ENCODE assay signal across 8 cellular contexts in the genomic region with DNA sequence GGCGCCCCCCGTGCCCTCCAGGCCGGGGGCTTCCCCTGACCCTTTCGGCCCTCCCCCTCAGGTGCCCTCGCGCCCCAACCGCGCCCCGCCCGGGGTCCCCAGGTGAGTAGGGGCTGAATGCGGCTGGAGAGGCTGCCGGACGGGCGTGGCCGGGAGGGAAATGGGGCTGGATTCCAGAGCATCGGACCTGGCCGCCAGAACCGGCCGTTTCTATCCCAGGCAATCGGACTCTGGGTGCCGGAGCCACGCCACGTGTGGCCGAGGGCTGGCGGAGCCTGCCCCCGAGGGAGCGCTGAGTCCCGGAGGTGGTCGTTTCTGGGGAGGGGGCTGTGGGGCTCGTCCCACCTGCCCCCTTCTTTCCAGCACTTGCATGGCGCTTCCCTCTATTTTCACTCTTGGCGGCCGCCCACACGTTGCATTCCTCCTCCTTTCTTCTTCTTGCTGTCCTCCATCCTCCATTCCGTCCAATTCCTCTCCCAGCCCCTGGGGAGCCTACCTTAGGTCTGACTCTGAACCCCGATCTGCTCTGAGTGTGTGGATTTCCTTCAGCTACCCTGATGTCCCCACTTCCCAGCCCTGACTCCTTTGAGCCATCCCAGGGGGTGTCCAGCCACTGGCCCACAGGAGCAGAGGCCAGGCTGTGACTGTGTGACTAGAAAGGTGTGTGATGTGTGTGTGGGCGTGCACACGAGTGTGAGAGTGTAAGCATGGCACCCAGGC. TPM values are rescaled to one million over a fixed set of nuclear protein-coding genes. Genes with fewer than 3 reads are reported as not detected.
DNase-seq lines count a peak whose midpoint lies in the region; ATAC-seq and TF ChIP-seq lines count a peak whose summit lies in the region.

No MANE protein-coding gene starts in this region.

- peak; percentile 2 for ATAC-seq in activated CD8-positive, alpha-beta T cell treated with anti-CD3 and anti-CD28 coated beads, Interleukin-2, amount 10 ng/mL, durations not matched to agents 7 days and 5 days
- ATAC-seq in thoracic aorta (ENCODE audit: insufficient number of reproducible peaks, low FRiP score, low read depth) (no peak), HG03175 (IDR thresholded peaks at IDR 0.05; ENCODE audit: unreplicated experiment) (no peak), GM19455 (IDR thresholded peaks at IDR 0.05; ENCODE audit: unreplicated experiment) (no peak)

- peak overlapping the region; percentile 63 for H3K4me3 Mint-ChIP-seq in activated naive CD4-positive, alpha-beta T cell treated with anti-CD3 and anti-CD28 coated beads, Interleukin-2, amount 10 ng/mL, durations not matched to agents 7 days and 5 days
- peak overlapping the region; percentile 46 for H3K4me3 Mint-ChIP-seq in activated CD8-positive, alpha-beta T cell treated with anti-CD3 and anti-CD28 coated beads, Interleukin-2, amount 10 ng/mL, durations not matched to agents 7 days and 5 days

- peak overlapping the region; percentile 71 for H3K4me3 ChIP-seq in iPS-18c (ENCODE audit: insufficient read depth, low read depth, low read length)
- H3K4me3 ChIP-seq in thoracic aorta = peak overlapping the region; percentile 57

- no peaks in the 10 kb centered on the region for H3K27me3 ChIP-seq in thoracic aorta (replicated peaks; ENCODE audit: insufficient read depth)

- H3K9me3 ChIP-seq in iPS-18c (ENCODE audit: control insufficient read depth, insufficient read depth, low read length) (no peaks in the 10 kb centered on the region), thoracic aorta (no peaks in the 10 kb centered on the region)

- H3K27me3 Mint-ChIP-seq in activated naive CD4-positive, alpha-beta T cell treated with anti-CD3 and anti-CD28 coated beads, Interleukin-2, amount 10 ng/mL, durations not matched to agents 7 days and 5 days = peaks cover 78% of the 10 kb centered on the region
- H3K27me3 Mint-ChIP-seq in activated CD8-positive, alpha-beta T cell treated with anti-CD3 and anti-CD28 coated beads, Interleukin-2, amount 10 ng/mL, durations not matched to agents 7 days and 5 days (ENCODE audit: low read depth) = peaks cover 23% of the 10 kb centered on the region

- no peak overlapping the region for H3K27ac Mint-ChIP-seq in activated naive CD4-positive, alpha-beta T cell treated with anti-CD3 and anti-CD28 coated beads, Interleukin-2, amount 10 ng/mL, durations not matched to agents 7 days and 5 days
- no peak overlapping the region for H3K27ac Mint-ChIP-seq in activated CD8-positive, alpha-beta T cell treated with anti-CD3 and anti-CD28 coated beads, Interleukin-2, amount 10 ng/mL, durations not matched to agents 7 days and 5 days

- TF ChIP-seq CTCF in thoracic aorta (IDR thresholded peaks at IDR 0.05) = no peak

- H3K4me1 ChIP-seq in thoracic aorta (ENCODE audit: control insufficient read depth in 1 of 2, low read depth in 2 of 2) = peaks cover 0 to 5% of the 10 kb centered on the region in 2 donors

- no peaks in the 10 kb centered on the region for H3K9me3 Mint-ChIP-seq in activated naive CD4-positive, alpha-beta T cell treated with anti-CD3 and anti-CD28 coated beads, Interleukin-2, amount 10 ng/mL, durations not matched to agents 7 days and 5 days
- H3K9me3 Mint-ChIP-seq in activated CD8-positive, alpha-beta T cell treated with anti-CD3 and anti-CD28 coated beads, Interleukin-2, amount 10 ng/mL, durations not matched to agents 7 days and 5 days (ENCODE audit: insufficient read depth) = no peaks in the 10 kb centered on the region

- POLR2A ChIA-PET in activated CD8-positive, alpha-beta T cell treated with anti-CD3 and anti-CD28 coated beads, Interleukin-2, amount 10 ng/mL, durations not matched to agents 7 days and 5 days (lab: Charles Lee) = interaction anchor here (0.8 kb wide), 1 partner anchor 25 kb away, joined by 3 read pairs; a partner anchor contains a TSS

- DNase-seq in activated naive CD4-positive, alpha-beta T cell treated with anti-CD3 and anti-CD28 coated beads, Interleukin-2, amount 10 ng/mL, durations not matched to agents 7 days and 5 days = no peak
- no peak for DNase-seq in activated naive CD4-positive, alpha-beta T cell (lab: John Stamatoyannopoulos, UW)
- DNase-seq in activated CD8-positive, alpha-beta T cell treated with anti-CD3 and anti-CD28 coated beads, Interleukin-2, amount 10 ng/mL, durations not matched to agents 7 days and 5 days = no peak
- DNase-seq in thoracic aorta (ENCODE audit: low spot score) = no peak
- no peak for DNase-seq in GM19240 (ENCODE audit: insufficient read length, low spot score)

- CTCF ChIA-PET in activated naive CD4-positive, alpha-beta T cell treated with anti-CD3 and anti-CD28 coated beads, Interleukin-2, amount 10 ng/mL, durations not matched to agents 7 days and 5 days (lab: Charles Lee) = interaction anchor here (0.8 to 1.0 kb wide), 3 partner anchors 10 to 126 kb away, joined by 3 read pairs; no protein-coding TSS in a partner anchor
- CTCF ChIA-PET in activated CD8-positive, alpha-beta T cell treated with anti-CD3 and anti-CD28 coated beads, Interleukin-2, amount 10 ng/mL, durations not matched to agents 7 days and 5 days (lab: Charles Lee) = interaction anchor here (1.0 to 1.5 kb wide), 3 partner anchors 11 to 111 kb away, joined by 3 to 6 read pairs (median 5); no protein-coding TSS in a partner anchor

- no peaks in the 10 kb centered on the region for H3K36me3 ChIP-seq in thoracic aorta

- peaks cover 15% of the 10 kb centered on the region for H3K4me1 Mint-ChIP-seq in activated naive CD4-positive, alpha-beta T cell treated with anti-CD3 and anti-CD28 coated beads, Interleukin-2, amount 10 ng/mL, durations not matched to agents 7 days and 5 days
- peaks cover 12% of the 10 kb centered on the region for H3K4me1 Mint-ChIP-seq in activated CD8-positive, alpha-beta T cell treated with anti-CD3 and anti-CD28 coated beads, Interleukin-2, amount 10 ng/mL, durations not matched to agents 7 days and 5 days (ENCODE audit: low read depth)

- no peaks in the 10 kb centered on the region for H3K36me3 Mint-ChIP-seq in activated naive CD4-positive, alpha-beta T cell treated with anti-CD3 and anti-CD28 coated beads, Interleukin-2, amount 10 ng/mL, durations not matched to agents 7 days and 5 days
- H3K36me3 Mint-ChIP-seq in activated CD8-positive, alpha-beta T cell treated with anti-CD3 and anti-CD28 coated beads, Interleukin-2, amount 10 ng/mL, durations not matched to agents 7 days and 5 days (ENCODE audit: low read depth) = no peaks in the 10 kb centered on the region

- H3K27ac ChIP-seq in thoracic aorta = no peak overlapping the region

RNA-seq across cellular contexts. Expression of a gene that starts 24.8 kb away (rescaled TPM):
- total RNA-seq in activated CD8-positive, alpha-beta T cell treated with anti-CD3 and anti-CD28 coated beads, Interleukin-2, amount 10 ng/mL, durations not matched to agents 7 days and 5 days = 10 to 100 TPM; 57.9 to 58.8 TPM
- 100 to 1,000 TPM; 115 to 141 TPM for total RNA-seq in thoracic aorta

RNA-seq across cellular contexts. Expression of a gene that starts 25.1 kb away (rescaled TPM):
- 10 to 100 TPM; 12.2 to 13.7 TPM for total RNA-seq in activated CD8-positive, alpha-beta T cell treated with anti-CD3 and anti-CD28 coated beads, Interleukin-2, amount 10 ng/mL, durations not matched to agents 7 days and 5 days
- total RNA-seq in thoracic aorta = 10 to 100 TPM; 12.0 to 26.8 TPM

RNA-seq across cellular contexts. Expression of a gene that starts 47.8 kb away (rescaled TPM):
- total RNA-seq in activated CD8-positive, alpha-beta T cell treated with anti-CD3 and anti-CD28 coated beads, Interleukin-2, amount 10 ng/mL, durations not matched to agents 7 days and 5 days = under 1 TPM; 0.21 to 0.29 TPM
- total RNA-seq in thoracic aorta = 1 to 10 TPM; 7.2 to 9.7 TPM

RNA-seq across cellular contexts. Expression of a gene that starts 59.6 kb away (rescaled TPM):
- total RNA-seq in activated CD8-positive, alpha-beta T cell treated with anti-CD3 and anti-CD28 coated beads, Interleukin-2, amount 10 ng/mL, durations not matched to agents 7 days and 5 days = 100 to 1,000 TPM; 121 to 127 TPM
- 10 to 100 TPM; 68.0 to 86.0 TPM for total RNA-seq in thoracic aorta

Comparison
In these comparisons a context has a peak if more than half of its experiments do, and no peak if none do; other contexts are left out.
1. RNA of a gene that starts 47.8 kb away (total RNA-seq): 7.2 to 9.7 TPM in thoracic aorta; 0.21 to 0.29 TPM in activated CD8-positive, alpha-beta T cell treated with anti-CD3 and anti-CD28 coated beads, Interleukin-2, amount 10 ng/mL, durations not matched to agents 7 days and 5 days; every median in the first group is over 4 times any median in the second.